23 cellular contexts compared by ENCODE assay signal in the genomic region with DNA sequence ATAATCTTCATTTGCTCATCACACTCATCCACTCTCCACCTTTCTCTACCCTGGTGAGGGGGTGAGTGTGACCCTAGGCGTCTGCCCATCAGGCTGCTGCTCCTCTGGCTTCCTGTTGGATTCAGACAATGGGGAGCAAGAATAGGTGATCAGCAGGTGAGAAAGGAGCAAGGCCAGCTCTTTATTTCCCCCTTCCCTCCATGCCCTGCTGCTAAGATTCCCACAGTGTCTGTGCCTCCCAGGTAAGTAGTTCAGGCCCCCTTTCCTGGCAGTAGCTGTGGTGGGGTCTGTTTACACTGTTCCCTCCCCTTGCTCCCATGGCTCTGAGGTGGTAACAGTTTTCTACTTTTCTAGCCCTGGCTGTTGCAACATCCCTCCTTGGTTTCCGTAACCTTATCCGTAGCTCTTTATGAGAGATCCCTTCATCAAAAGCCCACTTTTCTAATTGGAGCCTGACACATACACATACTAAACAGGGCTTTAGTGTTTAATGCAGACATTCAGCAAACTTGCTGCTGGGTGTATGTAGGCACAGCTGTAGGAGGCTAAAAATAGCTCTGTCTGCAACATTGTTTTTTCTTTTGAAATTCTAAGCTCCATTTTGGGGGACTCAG. TPM values are rescaled to one million over a fixed set of nuclear protein-coding genes. Genes with fewer than 3 reads are reported as not detected.
DNase-seq lines count a peak whose midpoint lies in the region; ATAC-seq and TF ChIP-seq lines count a peak whose summit lies in the region.
"Had no signal": no experiment of that assay in that cellular context is flagged by ENCODE, and none has a peak within 500 bp of the region (broad histone marks: within the 10 kb centered on the region; RNA-seq: fewer than 3 reads in every experiment).

No MANE protein-coding gene starts in this region.

- no peak overlapping the region for H2AFZ ChIP-seq in OCI-LY1 (ENCODE audit: low read length)

- intact Hi-C loops in upper lobe of right lung (cut with DNase I): no loop called here

- H3K36me3 ChIP-seq in OCI-LY1 (ENCODE audit: insufficient read depth, low read length) (no peaks in the 10 kb centered on the region), iPS-20b (ENCODE audit: insufficient read depth, low read depth, low read length) (no peaks in the 10 kb centered on the region), upper lobe of right lung (no peaks in the 10 kb centered on the region)
- H3K36me3 ChIP-seq: adrenal gland, heart left ventricle, tibial artery had no signal

- H3K4me1 ChIP-seq in OCI-LY1 (ENCODE audit: insufficient read depth, low read length, severe bottlenecking): peaks cover 16% of the 10 kb centered on the region
- H3K4me1 ChIP-seq in iPS-20b (ENCODE audit: insufficient read depth, low read length): peaks cover 15% of the 10 kb centered on the region; the same call in 1 of the 2 replicates
- H3K4me1 ChIP-seq in upper lobe of right lung: no peaks in the 10 kb centered on the region
- H3K4me1 ChIP-seq: adrenal gland, heart left ventricle had no signal

- H3K27me3 ChIP-seq in OCI-LY1 (ENCODE audit: insufficient read depth, low read length) (no peaks in the 10 kb centered on the region), iPS-20b (ENCODE audit: insufficient read depth, low read length) (no peaks in the 10 kb centered on the region), upper lobe of right lung (no peaks in the 10 kb centered on the region)
- H3K27me3 ChIP-seq: adrenal gland, heart left ventricle, tibial artery had no signal

- H3K27ac ChIP-seq in OCI-LY1 (ENCODE audit: low read depth, low read length, poor library complexity, severe bottlenecking) (peak overlapping the region; percentile 66), iPS-20b (ENCODE audit: low read length) (peak overlapping the region; percentile 6), upper lobe of right lung (no peak overlapping the region)
- H3K27ac ChIP-seq: adrenal gland, heart left ventricle, RWPE1, tibial artery had no signal

- peak overlapping the region; percentile 26; the same call in 1 of the 2 replicates for H3K4me2 ChIP-seq in OCI-LY1 (ENCODE audit: low read length)

- ATAC-seq in HG03039 (IDR thresholded peaks at IDR 0.05; ENCODE audit: unreplicated experiment) (no peak), upper lobe of right lung (no peak)
- ATAC-seq: heart left ventricle had no signal

- no peak for TF ChIP-seq CTCF in OCI-LY1 (IDR thresholded peaks at IDR 0.05; ENCODE audit: low read length)
- TF ChIP-seq CTCF in GM10266 (IDR thresholded peaks at IDR 0.05; ENCODE audit: control insufficient read depth, insufficient read depth, low read depth, missing control alignments): no peak
- TF ChIP-seq CTCF in upper lobe of right lung (IDR thresholded peaks at IDR 0.05): no peak
- TF ChIP-seq CTCF in GM13976 (IDR thresholded peaks at IDR 0.05; ENCODE audit: borderline replicate concordance, control extremely low read depth, extremely low read depth, insufficient read depth, missing control alignments): no peak

- H4K20me1 ChIP-seq in OCI-LY1 (ENCODE audit: insufficient read depth, low read length): no peaks in the 10 kb centered on the region

- no peaks in the 10 kb centered on the region for H3K9me2 ChIP-seq in OCI-LY1 (ENCODE audit: low read depth, low read length)

- in situ Hi-C loops in GM13976 (cut with MboI; ENCODE audit: low sequenced_read_pairs, unreplicated experiment): no loop called here

- no peaks in the 10 kb centered on the region for H3K79me2 ChIP-seq in OCI-LY1 (ENCODE audit: insufficient read depth, low read length)

- no peaks in the 10 kb centered on the region for H3K9me3 ChIP-seq in OCI-LY1 (ENCODE audit: low read length)
- no peaks in the 10 kb centered on the region for H3K9me3 ChIP-seq in iPS-20b (ENCODE audit: insufficient read depth, low read depth, low read length)
- no peaks in the 10 kb centered on the region for H3K9me3 ChIP-seq in upper lobe of right lung
- H3K9me3 ChIP-seq: adrenal gland, heart left ventricle, tibial artery had no signal

- no peaks in the 10 kb centered on the region for H3F3A ChIP-seq in OCI-LY1 (ENCODE audit: insufficient read depth, low read length)

- H3K4me3 ChIP-seq in OCI-LY1 (ENCODE audit: low read depth, low read length, poor library complexity, severe bottlenecking) (no peak overlapping the region), iPS-20b (ENCODE audit: low read length) (peak overlapping the region; percentile 20; the same call in 1 of the 2 replicates), upper lobe of right lung (no peak overlapping the region)
- H3K4me3 ChIP-seq: adrenal gland, heart left ventricle, tibial artery had no signal

- DNase-seq in NCI-H748 (lab: John Stamatoyannopoulos, UW; ENCODE audit: unreplicated experiment) (peak; percentile 18), NCI-H748 treated with DMSO at 0.1 percent for 48 hours (lab: John Stamatoyannopoulos, UW) (no peak), GM10266 (ENCODE audit: extremely low spot score) (no peak), upper lobe of right lung (no peak), GM13976 (ENCODE audit: low spot score) (no peak)
- DNase-seq: activated CD4-positive, alpha-beta T cell treated with anti-CD3 and anti-CD28 coated beads, Interleukin-2, amount 10 ng/mL, durations not matched to agents 24 days and 14 days; activated CD8-positive, alpha-beta memory T cell treated with anti-CD3 and anti-CD28 coated beads, Interleukin-2, amount 50 U/mL, for 4 hours; activated effector memory CD4-positive, alpha-beta T cell treated with Interleukin-2 at 50 U/mL for 16 hours; adrenal gland; CD4-positive, CD25-positive, alpha-beta regulatory T cell; central memory CD4-positive, alpha-beta T cell; DMS79; effector memory CD4-positive, alpha-beta T cell; heart left ventricle; mesenchymal stem cell; NCI-H187 treated with DMSO at 0.1 percent for 48 hours; NK-92 treated with Interleukin-12 subunit alpha and Interleukin-12 subunit beta, amount 100 ng/mL, for 24 hours; stimulated activated CD4-positive, alpha-beta T cell treated with anti-CD3 and anti-CD28 coated beads, Interleukin-12 subunit alpha, Interleukin-12 subunit beta, amount 100 ng/mL, for 4 hours; tibial artery had no signal

- no peak overlapping the region; the same call in 1 of the 2 replicates for H3K9ac ChIP-seq in OCI-LY1 (ENCODE audit: low read length)
- H3K9ac ChIP-seq in iPS-20b (ENCODE audit: low read depth, low read length): peak overlapping the region; percentile 34; the same call in 1 of the 2 replicates

RNA-seq across cellular contexts. Expression of a gene that starts 27.5 kb away (rescaled TPM):
- total RNA-seq in upper lobe of right lung: 44.0 TPM
- total RNA-seq: activated CD4-positive, alpha-beta T cell treated with anti-CD3 and anti-CD28 coated beads, Interleukin-2, amount 10 ng/mL, durations not matched to agents 24 days and 14 days; CD4-positive, CD25-positive, alpha-beta regulatory T cell had no signal
